18 cellular contexts compared by ENCODE assay signal in the genomic region with DNA sequence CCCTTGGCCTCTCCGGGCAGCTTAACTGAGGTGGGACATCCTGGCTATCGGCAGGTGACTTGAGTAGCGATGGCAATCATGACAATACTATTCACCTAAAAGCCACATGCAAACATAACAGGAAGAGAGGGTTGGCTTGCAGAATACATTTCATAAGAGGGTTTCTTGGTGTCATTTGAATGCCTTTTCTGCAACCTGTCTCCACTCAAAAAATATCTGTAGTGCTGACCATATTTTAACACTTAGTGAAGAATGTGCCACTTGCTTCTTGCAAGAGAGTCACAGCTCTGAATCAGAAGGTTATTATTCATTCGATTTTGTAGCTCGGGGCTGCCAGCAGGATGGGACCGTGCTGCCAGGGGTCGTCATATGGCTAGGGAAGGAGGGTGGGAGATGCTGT.
DNase-seq lines count a peak whose midpoint lies in the region; ATAC-seq and TF ChIP-seq lines count a peak whose summit lies in the region.
"Had no signal": no experiment of that assay in that cellular context is flagged by ENCODE, and none has a peak within 500 bp of the region (broad histone marks: within the 10 kb centered on the region; RNA-seq: fewer than 3 reads in every experiment).

No MANE protein-coding gene starts in this region.

- in situ Hi-C loops in mammary epithelial cell (cut with MboI; ENCODE audit: low sequenced_read_pairs in 2 of 2) (no loop called here), KBM-7 (cut with MboI; ENCODE audit: low pct_unique_long_range_greater_than_20kb, low sequenced_read_pairs) (no loop called here)

- H3K9me3 ChIP-seq in breast epithelium = no peaks in the 10 kb centered on the region
- no peaks in the 10 kb centered on the region for H3K9me3 ChIP-seq in mammary epithelial cell (replicated peaks; ENCODE audit: insufficient read depth, low read length)
- H3K9me3 ChIP-seq in thyroid gland = no peaks in the 10 kb centered on the region
- H3K9me3 ChIP-seq: MG63, SJSA1 had no signal

- no TSS peak for BruUV-seq in MCF 10A (replicated peaks; lab: Mats Ljungman, UMichigan)
- no TSS peak for BruUV-seq in mammary epithelial cell (replicated peaks; lab: Mats Ljungman, UMichigan)

- DNase-seq in MCF 10A (ENCODE audit: unreplicated experiment) = peak; percentile 3
- no peak for DNase-seq in breast epithelium (ENCODE audit: low spot score in 2 of 2)
- DNase-seq in mammary epithelial cell = no peak
- DNase-seq in natural killer cell treated with Interleukin-12 subunit alpha and Interleukin-12 subunit beta and Interleukin-15 and Interleukin-18, amount 100 ng/mL, for 72 hours (ENCODE audit: low spot score) = no peak
- DNase-seq in thyroid gland = no peak
- no peak for DNase-seq in pons (ENCODE audit: low spot score)
- no peak for DNase-seq in KBM-7
- DNase-seq: 8988T, COR-L47, GDM1, GOT3, NCI-H1092 treated with DMSO at 0.1 percent for 48 hours, NCI-H187, NCI-H510A had no signal

- H3K4me1 ChIP-seq in breast epithelium = no peaks in the 10 kb centered on the region
- H3K4me1 ChIP-seq in mammary epithelial cell (ENCODE audit: insufficient read depth, low read length) = peaks cover 12% of the 10 kb centered on the region
- H3K4me1 ChIP-seq in thyroid gland = no peaks in the 10 kb centered on the region
- H3K4me1 ChIP-seq: SJSA1 had no signal

- dilution Hi-C loops in mammary epithelial cell (cut with HindIII; ENCODE audit: low sequenced_read_pairs) = no loop called here

- H3K27ac Mint-ChIP-seq in MCF 10A (ENCODE audit: low read depth, unreplicated experiment) = peak overlapping the region; percentile 36
- no peak overlapping the region for H3K27ac Mint-ChIP-seq in natural killer cell treated with Interleukin-12 subunit alpha and Interleukin-12 subunit beta and Interleukin-15 and Interleukin-18, amount 100 ng/mL, for 72 hours

- H3K36me3 Mint-ChIP-seq in MCF 10A (ENCODE audit: insufficient read depth, unreplicated experiment) = no peaks in the 10 kb centered on the region
- no peaks in the 10 kb centered on the region for H3K36me3 Mint-ChIP-seq in natural killer cell treated with Interleukin-12 subunit alpha and Interleukin-12 subunit beta and Interleukin-15 and Interleukin-18, amount 100 ng/mL, for 72 hours

- H4K20me1 ChIP-seq in mammary epithelial cell (ENCODE audit: insufficient read depth, low read length) = no peaks in the 10 kb centered on the region

- H3K9me3 Mint-ChIP-seq in MCF 10A (ENCODE audit: unreplicated experiment) = no peaks in the 10 kb centered on the region
- H3K9me3 Mint-ChIP-seq in natural killer cell treated with Interleukin-12 subunit alpha and Interleukin-12 subunit beta and Interleukin-15 and Interleukin-18, amount 100 ng/mL, for 72 hours = no peaks in the 10 kb centered on the region

- H3K4me3 Mint-ChIP-seq in MCF 10A (ENCODE audit: unreplicated experiment) = no peak overlapping the region
- no peak overlapping the region for H3K4me3 Mint-ChIP-seq in natural killer cell treated with Interleukin-12 subunit alpha and Interleukin-12 subunit beta and Interleukin-15 and Interleukin-18, amount 100 ng/mL, for 72 hours

- intact Hi-C loops in MCF 10A (cut with micrococcal nuclease) = no loop called here
- intact Hi-C loops in breast epithelium (cut with DNase I; ENCODE audit: low total_unique reads) = no loop called here
- intact Hi-C loops in mammary epithelial cell (cut with micrococcal nuclease) = loop anchor here (10.0 kb wide), 1 partner anchor 450 kb away; no protein-coding TSS in a partner anchor
- intact Hi-C loops in thyroid gland (cut with DNase I) = no loop called here

- no peaks in the 10 kb centered on the region for H3K27me3 Mint-ChIP-seq in MCF 10A (ENCODE audit: insufficient read depth, unreplicated experiment)
- peaks cover 0 to 9% of the 10 kb centered on the region in 2 donors for H3K27me3 Mint-ChIP-seq in natural killer cell treated with Interleukin-12 subunit alpha and Interleukin-12 subunit beta and Interleukin-15 and Interleukin-18, amount 100 ng/mL, for 72 hours

- WGBS in mammary epithelial cell (ENCODE audit: low coverage, missing lambda C conversion rate) = 95% methylated on average over 6 of the region's 7 CpGs
- WGBS in thyroid gland, 2 donors = 75 to 84% methylated on average over 7 of the region's 7 CpGs

- no peak overlapping the region for H2AFZ ChIP-seq in mammary epithelial cell (ENCODE audit: low read depth, low read length)

- TF ChIP-seq CTCF in MCF 10A (IDR thresholded peaks at IDR 0.05; ENCODE audit: unreplicated experiment) (no peak), breast epithelium (IDR thresholded peaks at IDR 0.05) (no peak), mammary epithelial cell (conservative IDR thresholded peaks at IDR 0.05 in 1 of 2, IDR thresholded peaks at IDR 0.05 in 1 of 2; ENCODE audit: extremely low read depth in 1 of 2, insufficient read depth in 1 of 2, low read depth in 1 of 2, low read length in 2 of 2) (no peak), thyroid gland (IDR thresholded peaks at IDR 0.05) (no peak)

- POLR2A ChIA-PET in MCF 10A (lab: Yijun Ruan, JAX) = interaction anchor here (0.7 to 1.2 kb wide), 3 partner anchors 8 to 875 kb away, joined by 3 to 4 read pairs (median 3); no protein-coding TSS in a partner anchor

- H3K27ac ChIP-seq in breast epithelium (no peak overlapping the region), mammary epithelial cell (ENCODE audit: insufficient read depth, low read depth, low read length) (no peak overlapping the region), thyroid gland (no peak overlapping the region)
- H3K27ac ChIP-seq: SJSA1 had no signal

- H3K27me3 ChIP-seq in breast epithelium (no peaks in the 10 kb centered on the region), mammary epithelial cell (ENCODE audit: insufficient read depth, low read length) (no peaks in the 10 kb centered on the region), thyroid gland (no peaks in the 10 kb centered on the region)
- H3K27me3 ChIP-seq: MG63, SJSA1 had no signal

- H3K4me1 Mint-ChIP-seq in MCF 10A (ENCODE audit: insufficient read depth, unreplicated experiment) = peaks cover 21% of the 10 kb centered on the region
- peaks cover 0 to 6% of the 10 kb centered on the region in 2 donors for H3K4me1 Mint-ChIP-seq in natural killer cell treated with Interleukin-12 subunit alpha and Interleukin-12 subunit beta and Interleukin-15 and Interleukin-18, amount 100 ng/mL, for 72 hours (ENCODE audit: low read depth in 2 of 2)

- no peak overlapping the region for H3K9ac ChIP-seq in mammary epithelial cell (ENCODE audit: insufficient read depth, low read length)

- peak overlapping the region; percentile 51 for H3K4me2 ChIP-seq in mammary epithelial cell (ENCODE audit: insufficient read depth, low read depth, low read length)

- CTCF ChIA-PET in MCF 10A (lab: Yijun Ruan, JAX) = interaction anchor here (0.6 kb wide), 1 partner anchor 21 kb away, joined by 3 read pairs; no protein-coding TSS in a partner anchor
- CTCF ChIA-PET in mammary epithelial cell (lab: Charles Lee; ENCODE audit: low non-redundant PET) = no interaction called here

- no peak overlapping the region for H3K4me3 ChIP-seq in breast epithelium
- H3K4me3 ChIP-seq in mammary epithelial cell (replicated peaks in 1 of 3; ENCODE audit: insufficient read depth in 1 of 3, low read depth in 2 of 3, low read length in 3 of 3) = no peak overlapping the region
- no peak overlapping the region for H3K4me3 ChIP-seq in thyroid gland (replicated peaks in 1 of 3)
- H3K4me3 ChIP-seq: K562, MG63, SJSA1 had no signal

- TF ChIP-seq POLR2A in breast epithelium (IDR thresholded peaks at IDR 0.05) (no peak), thyroid gland (IDR thresholded peaks at IDR 0.05) (no peak)

- ATAC-seq in natural killer cell treated with Interleukin-12 subunit alpha and Interleukin-12 subunit beta and Interleukin-15 and Interleukin-18, amount 100 ng/mL, for 72 hours = peak; percentile 74 to 82
- no peak for ATAC-seq in GM18867 (IDR thresholded peaks at IDR 0.05; ENCODE audit: unreplicated experiment)
- ATAC-seq: K562 had no signal

- H3K79me2 ChIP-seq in mammary epithelial cell (ENCODE audit: insufficient read depth, low read length) = no peaks in the 10 kb centered on the region

- H3K36me3 ChIP-seq in breast epithelium = no peaks in the 10 kb centered on the region
- H3K36me3 ChIP-seq in mammary epithelial cell (ENCODE audit: insufficient read depth, low read length) = no peaks in the 10 kb centered on the region
- H3K36me3 ChIP-seq in thyroid gland = no peaks in the 10 kb centered on the region
- H3K36me3 ChIP-seq: MG63, SJSA1 had no signal
